In the genomic region with DNA sequence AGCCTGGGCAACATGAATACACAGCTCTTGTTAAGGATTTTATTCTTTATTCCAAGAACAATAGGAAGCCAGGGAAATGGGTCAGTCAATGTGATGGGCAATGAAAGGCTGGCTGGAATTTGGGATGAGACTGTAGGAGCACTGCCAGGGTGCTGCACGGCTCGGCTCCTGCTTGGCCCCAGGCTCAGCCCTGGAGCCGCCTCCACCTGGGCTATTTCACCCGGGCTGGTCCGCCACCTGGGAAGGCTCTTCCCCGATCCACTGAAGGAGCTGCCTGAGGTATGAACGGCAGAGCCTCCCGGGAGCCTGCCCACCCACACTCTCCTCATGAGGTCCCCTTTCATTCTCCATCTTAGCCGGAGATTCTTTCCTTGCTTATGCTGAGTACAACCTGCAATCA, we compare ENCODE assay signal across 38 cellular contexts.
"Had no signal": no experiment of that assay in that cellular context is flagged by ENCODE, and none has a peak within 500 bp of the region (broad histone marks: within the 10 kb centered on the region; RNA-seq: fewer than 3 reads in every experiment).

No MANE protein-coding gene starts in this region.

- H3K9me3 Mint-ChIP-seq: activated naive CD4-positive, alpha-beta T cell treated with anti-CD3 and anti-CD28 coated beads, Interleukin-2, amount 50 U/mL, for 24 hours; activated naive CD8-positive, alpha-beta T cell treated with anti-CD3 and anti-CD28 coated beads, Interleukin-2, amount 50 U/mL, for 24 hours; activated T-cell treated with anti-CD3 and anti-CD28 coated beads, Interleukin-2, amount 50 U/mL, for 72 hours; activated T-helper 17 cell treated with anti-CD3 and anti-CD28 coated beads, Interleukin-2, amount 50 U/mL, for 72 hours; central memory CD8-positive, alpha-beta T cell had no signal

- H3K27me3 Mint-ChIP-seq: activated naive CD4-positive, alpha-beta T cell treated with anti-CD3 and anti-CD28 coated beads, Interleukin-2, amount 50 U/mL, for 24 hours; activated naive CD8-positive, alpha-beta T cell; activated naive CD8-positive, alpha-beta T cell treated with anti-CD3 and anti-CD28 coated beads for 36 hours; activated naive CD8-positive, alpha-beta T cell treated with anti-CD3 and anti-CD28 coated beads, Interleukin-2, amount 10 ng/mL, durations not matched to agents 7 days and 5 days; activated T-helper 17 cell treated with anti-CD3 and anti-CD28 coated beads, Interleukin-2, amount 50 U/mL, for 72 hours; brain; central memory CD8-positive, alpha-beta T cell had no signal

- H3K27ac Mint-ChIP-seq: activated naive CD4-positive, alpha-beta T cell treated with anti-CD3 and anti-CD28 coated beads for 36 hours; activated naive CD4-positive, alpha-beta T cell treated with anti-CD3 and anti-CD28 coated beads, Interleukin-2, amount 10 ng/mL, durations not matched to agents 7 days and 5 days; activated naive CD4-positive, alpha-beta T cell treated with anti-CD3 and anti-CD28 coated beads, Interleukin-2, amount 50 U/mL, for 24 hours; activated naive CD4-positive, alpha-beta T cell treated with anti-CD3 and anti-CD28 coated beads, Interleukin-2, amount 50 U/mL, for 72 hours; activated naive CD8-positive, alpha-beta T cell; activated naive CD8-positive, alpha-beta T cell treated with anti-CD3 and anti-CD28 coated beads for 36 hours; activated naive CD8-positive, alpha-beta T cell treated with anti-CD3 and anti-CD28 coated beads, Interleukin-2, amount 10 ng/mL, durations not matched to agents 7 days and 5 days; activated naive CD8-positive, alpha-beta T cell treated with anti-CD3 and anti-CD28 coated beads, Interleukin-2, amount 50 U/mL, for 24 hours; activated T-cell treated with anti-CD3 and anti-CD28 coated beads, Interleukin-2, amount 50 U/mL, for 24 hours; activated T-cell treated with anti-CD3 and anti-CD28 coated beads, Interleukin-2, amount 50 U/mL, for 72 hours; activated T-helper 1 cell treated with anti-CD3 and anti-CD28 coated beads, Interleukin-12 subunit alpha, Interleukin-12 subunit beta, Interleukin-2, Interleukin-4 antibody, amounts not matched to agents 30 ng/mL and 10 ng/mL and 1 ng/mL, durations not matched to agents 14 hours and 24 hours and 36 hours; activated T-helper 17 cell treated with anti-CD3 and anti-CD28 coated beads, Interleukin-2, amount 50 U/mL, for 72 hours; activated T-helper 2 cell treated with anti-CD3 and anti-CD28 coated beads, Interferon-gamma antibody, Interleukin-2, Interleukin-4, amounts not matched to agents 10 μg/mL and 5 μg/mL and 100 μg/mL, durations not matched to agents 14 hours and 24 hours and 36 hours had no signal

- H3K36me3 Mint-ChIP-seq: activated naive CD4-positive, alpha-beta T cell treated with anti-CD3 and anti-CD28 coated beads, Interleukin-2, amount 10 ng/mL, durations not matched to agents 7 days and 5 days; activated naive CD4-positive, alpha-beta T cell treated with anti-CD3 and anti-CD28 coated beads, Interleukin-2, amount 50 U/mL, for 72 hours; activated naive CD8-positive, alpha-beta T cell; activated naive CD8-positive, alpha-beta T cell treated with anti-CD3 and anti-CD28 coated beads for 36 hours; activated naive CD8-positive, alpha-beta T cell treated with anti-CD3 and anti-CD28 coated beads, Interleukin-2, amount 10 ng/mL, durations not matched to agents 7 days and 5 days; brain had no signal

- H3K4me1 ChIP-seq: ascending aorta, body of pancreas, breast epithelium had no signal

- DNase-seq: activated effector memory CD4-positive, alpha-beta T cell treated with anti-CD3 and anti-CD28 coated beads, Interleukin-2, amount 50 U/mL, for 16 hours; activated effector memory CD4-positive, alpha-beta T cell treated with Interleukin-2 at 50 U/mL for 16 hours; activated gamma-delta T cell; activated gamma-delta T cell treated with Interleukin-2 at 50 U/mL for 16 hours; activated naive CD4-positive, alpha-beta T cell; activated naive CD4-positive, alpha-beta T cell treated with anti-CD3 and anti-CD28 coated beads for 36 hours; activated naive CD4-positive, alpha-beta T cell treated with anti-CD3 and anti-CD28 coated beads, Interleukin-2, amount 10 ng/mL, durations not matched to agents 7 days and 5 days; activated naive CD4-positive, alpha-beta T cell treated with anti-CD3 and anti-CD28 coated beads, Interleukin-2, amount 50 U/mL, for 16 hours; activated naive CD4-positive, alpha-beta T cell treated with Interleukin-2 at 50 U/mL for 16 hours; activated naive CD8-positive, alpha-beta T cell treated with anti-CD3 and anti-CD28 coated beads for 36 hours; activated naive CD8-positive, alpha-beta T cell treated with anti-CD3 and anti-CD28 coated beads, Interleukin-2, amount 10 ng/mL, durations not matched to agents 7 days and 5 days; activated naive CD8-positive, alpha-beta T cell treated with anti-CD3 and anti-CD28 coated beads, Interleukin-2, amount 50 U/mL, for 24 hours; activated T-cell treated with anti-CD3 and anti-CD28 coated beads for 4 hours; activated T-cell treated with anti-CD3 and anti-CD28 coated beads, Interleukin-2, amount 50 U/mL, for 1 hour; activated T-cell treated with anti-CD3 and anti-CD28 coated beads, Interleukin-2, amount 50 U/mL, for 24 hours; activated T-cell treated with anti-CD3 and anti-CD28 coated beads, Interleukin-2, amount 50 U/mL, for 4 hours; activated T-cell treated with anti-CD3 and anti-CD28 coated beads, Interleukin-2, amount 50 U/mL, for 48 hours; activated T-cell treated with anti-CD3 and anti-CD28 coated beads, Interleukin-2, amount 50 U/mL, for 72 hours; adrenal gland; amniotic stem cell; amygdala; anterior cingulate cortex; body of pancreas; brain microvascular endothelial cell; caudate nucleus; central memory CD4-positive, alpha-beta T cell; cerebellar nuclear complex had no signal

- H3K4me3 Mint-ChIP-seq: activated naive CD4-positive, alpha-beta T cell treated with anti-CD3 and anti-CD28 coated beads for 36 hours; activated naive CD4-positive, alpha-beta T cell treated with anti-CD3 and anti-CD28 coated beads, Interleukin-2, amount 10 ng/mL, durations not matched to agents 7 days and 5 days; activated naive CD4-positive, alpha-beta T cell treated with anti-CD3 and anti-CD28 coated beads, Interleukin-2, amount 50 U/mL, for 24 hours; activated naive CD8-positive, alpha-beta T cell; activated naive CD8-positive, alpha-beta T cell treated with anti-CD3 and anti-CD28 coated beads for 36 hours; activated naive CD8-positive, alpha-beta T cell treated with anti-CD3 and anti-CD28 coated beads, Interleukin-2, amount 10 ng/mL, durations not matched to agents 7 days and 5 days; activated naive CD8-positive, alpha-beta T cell treated with anti-CD3 and anti-CD28 coated beads, Interleukin-2, amount 50 U/mL, for 24 hours; activated T-cell treated with anti-CD3 and anti-CD28 coated beads, Interleukin-2, amount 50 U/mL, for 24 hours; activated T-cell treated with anti-CD3 and anti-CD28 coated beads, Interleukin-2, amount 50 U/mL, for 4 hours; activated T-cell treated with anti-CD3 and anti-CD28 coated beads, Interleukin-2, amount 50 U/mL, for 72 hours; activated T-helper 1 cell treated with anti-CD3 and anti-CD28 coated beads, Interleukin-12 subunit alpha, Interleukin-12 subunit beta, Interleukin-2, Interleukin-4 antibody, amounts not matched to agents 30 ng/mL and 10 ng/mL and 1 ng/mL, durations not matched to agents 14 hours and 24 hours and 36 hours; activated T-helper 17 cell treated with anti-CD3 and anti-CD28 coated beads, Interleukin-2, amount 50 U/mL, for 72 hours; brain; central memory CD8-positive, alpha-beta T cell had no signal

- H3K36me3 ChIP-seq: adrenal gland, ascending aorta, brain microvascular endothelial cell, breast epithelium, cardiac muscle cell had no signal

- H3K4me3 ChIP-seq: adrenal gland, ascending aorta, body of pancreas, breast epithelium, cardiac muscle cell had no signal

- ATAC-seq: activated naive CD4-positive, alpha-beta T cell treated with anti-CD3 and anti-CD28 coated beads, Interleukin-2, amount 50 U/mL, for 72 hours; activated naive CD8-positive, alpha-beta T cell treated with anti-CD3 and anti-CD28 coated beads, Interleukin-2, amount 50 U/mL, for 24 hours; activated T-cell treated with anti-CD3 and anti-CD28 coated beads, Interleukin-2, amount 50 U/mL, for 4 hours; activated T-cell treated with anti-CD3 and anti-CD28 coated beads, Interleukin-2, amount 50 U/mL, for 72 hours; activated T-helper 17 cell treated with anti-CD3 and anti-CD28 coated beads, Interleukin-2, amount 50 U/mL, for 72 hours; body of pancreas had no signal

- H3K27me3 ChIP-seq: adrenal gland, ascending aorta, body of pancreas, brain microvascular endothelial cell, breast epithelium, cardiac muscle cell had no signal

- H3K4me1 Mint-ChIP-seq: activated T-helper 17 cell treated with anti-CD3 and anti-CD28 coated beads, Interleukin-2, amount 50 U/mL, for 72 hours; central memory CD8-positive, alpha-beta T cell had no signal

- H3K27ac ChIP-seq: adrenal gland, ascending aorta, body of pancreas, brain microvascular endothelial cell, breast epithelium, cardiac muscle cell had no signal

- H3K9me3 ChIP-seq: adrenal gland, ascending aorta had no signal
